ENCODE assay signal across 11 cellular contexts in genomic region chr4:118173956-118174355, GRCh38.
DNase-seq lines count a peak whose midpoint lies in the region; ATAC-seq lines count a peak whose summit lies in the region.
"Had no signal": no experiment of that assay in that cellular context is flagged by ENCODE, and none has a peak within 500 bp of the region (broad histone marks: within the 10 kb centered on the region; RNA-seq: fewer than 3 reads in every experiment).

No MANE protein-coding gene starts in this region.

- DNase-seq in AG20443 (ENCODE audit: low spot score) (peak; percentile 31), HT1080 (ENCODE audit: low read depth) (peak; percentile 89), inferior parietal cortex (ENCODE audit: extremely low spot score) (peak; percentile 55), SHP77 (lab: John Stamatoyannopoulos, UW) (no peak), DMS53 treated with DMSO at 0.1 percent for 48 hours (lab: John Stamatoyannopoulos, UW; ENCODE audit: unreplicated experiment) (no peak)
- no peak for DNase-seq in activated naive CD8-positive, alpha-beta T cell treated with anti-CD3 and anti-CD28 coated beads, Interleukin-2, amount 50 U/mL, for 24 hours
- no peak for DNase-seq in activated T-cell treated with anti-CD3 and anti-CD28 coated beads, Interleukin-2, amount 50 U/mL, for 48 hours
- DNase-seq: activated T-cell treated with anti-CD3 and anti-CD28 coated beads, Interleukin-2, amount 50 U/mL, for 4 hours; natural killer cell; NCI-H1092 had no signal

- H3K27ac Mint-ChIP-seq in activated naive CD8-positive, alpha-beta T cell treated with anti-CD3 and anti-CD28 coated beads, Interleukin-2, amount 50 U/mL, for 24 hours, result no peak overlapping the region
- H3K27ac Mint-ChIP-seq: natural killer cell had no signal

- peak; percentile 49 for ATAC-seq in activated naive CD8-positive, alpha-beta T cell treated with anti-CD3 and anti-CD28 coated beads, Interleukin-2, amount 50 U/mL, for 24 hours
- ATAC-seq in HG02970 (IDR thresholded peaks at IDR 0.05; ENCODE audit: low FRiP score, unreplicated experiment), result no peak
- ATAC-seq: activated T-cell treated with anti-CD3 and anti-CD28 coated beads, Interleukin-2, amount 50 U/mL, for 4 hours; natural killer cell had no signal

- peaks cover 1% of the 10 kb centered on the region for H3K4me1 Mint-ChIP-seq in activated naive CD8-positive, alpha-beta T cell treated with anti-CD3 and anti-CD28 coated beads, Interleukin-2, amount 50 U/mL, for 24 hours
- H3K4me1 Mint-ChIP-seq: natural killer cell had no signal

- no peaks in the 10 kb centered on the region for H3K9me3 Mint-ChIP-seq in activated naive CD8-positive, alpha-beta T cell treated with anti-CD3 and anti-CD28 coated beads, Interleukin-2, amount 50 U/mL, for 24 hours
- H3K9me3 Mint-ChIP-seq: activated T-cell treated with anti-CD3 and anti-CD28 coated beads, Interleukin-2, amount 50 U/mL, for 4 hours had no signal

- no peak overlapping the region for H3K4me3 Mint-ChIP-seq in activated naive CD8-positive, alpha-beta T cell treated with anti-CD3 and anti-CD28 coated beads, Interleukin-2, amount 50 U/mL, for 24 hours
- H3K4me3 Mint-ChIP-seq: activated T-cell treated with anti-CD3 and anti-CD28 coated beads, Interleukin-2, amount 50 U/mL, for 4 hours; natural killer cell had no signal

- no peaks in the 10 kb centered on the region for H3K36me3 Mint-ChIP-seq in activated naive CD8-positive, alpha-beta T cell treated with anti-CD3 and anti-CD28 coated beads, Interleukin-2, amount 50 U/mL, for 24 hours (ENCODE audit: low read depth)
- H3K36me3 Mint-ChIP-seq: natural killer cell had no signal

- peaks cover 4% of the 10 kb centered on the region for H3K27me3 Mint-ChIP-seq in activated naive CD8-positive, alpha-beta T cell treated with anti-CD3 and anti-CD28 coated beads, Interleukin-2, amount 50 U/mL, for 24 hours

Comparison
In these comparisons a context has a peak if more than half of its experiments do, and no peak if none do; other contexts are left out.
1. DNase-seq: peak in AG20443 (single experiment), HT1080 (single experiment) and inferior parietal cortex (single experiment); none in activated naive CD8-positive, alpha-beta T cell treated with anti-CD3 and anti-CD28 coated beads, Interleukin-2, amount 50 U/mL, for 24 hours (single experiment), SHP77 (0 of 2), DMS53 treated with DMSO at 0.1 percent for 48 hours (single experiment) and activated T-cell treated with anti-CD3 and anti-CD28 coated beads, Interleukin-2, amount 50 U/mL, for 48 hours (0 of 2).